Comparison of ENCODE assay signal across 20 cellular contexts in genomic region chr22:38244106-38244505, GRCh38. TPM values are rescaled to one million over a fixed set of nuclear protein-coding genes. Genes with fewer than 3 reads are reported as not detected.
DNase-seq lines count a peak whose midpoint lies in the region; ATAC-seq, FAIRE-seq and TF ChIP-seq lines count a peak whose summit lies in the region.
"Had no signal": no experiment of that assay in that cellular context is flagged by ENCODE, and none has a peak within 500 bp of the region (broad histone marks: within the 10 kb centered on the region; RNA-seq: fewer than 3 reads in every experiment).

No MANE protein-coding gene starts in this region.

- no peaks in the 10 kb centered on the region for H3K79me2 ChIP-seq in OCI-LY7 (ENCODE audit: insufficient read depth, low read depth, low read length)

- no peaks in the 10 kb centered on the region for H3K9me3 ChIP-seq in OCI-LY7 (ENCODE audit: low read length)
- H3K9me3 ChIP-seq in naive thymus-derived CD4-positive, alpha-beta T cell (ENCODE audit: control insufficient read depth in 2 of 3, low read length in 3 of 3) = no peaks in the 10 kb centered on the region
- H3K9me3 ChIP-seq: gastroesophageal sphincter, pancreas, SJSA1, thyroid gland had no signal

- ATAC-seq in naive thymus-derived CD4-positive, alpha-beta T cell = no peak
- ATAC-seq: gastroesophageal sphincter, pancreas, PC-3, sciatic nerve had no signal

- TF ChIP-seq CTCF in OCI-LY7 (conservative IDR thresholded peaks at IDR 0.05; ENCODE audit: low read length) = no peak
- TF ChIP-seq CTCF in epithelial cell of esophagus (IDR thresholded peaks at IDR 0.05; ENCODE audit: insufficient read depth, low read depth, low read length, missing control alignments) = no peak

- peaks cover 0 to 3% (median 0%) of the 10 kb centered on the region in 11 donors for H3K9me3 Mint-ChIP-seq in naive thymus-derived CD4-positive, alpha-beta T cell

- H3K4me3 ChIP-seq in OCI-LY7 (ENCODE audit: low read depth, low read length, poor library complexity, severe bottlenecking) (peak overlapping the region; percentile 32), epithelial cell of esophagus (ENCODE audit: low read length) (no peak overlapping the region)
- no peak overlapping the region for H3K4me3 ChIP-seq in naive thymus-derived CD4-positive, alpha-beta T cell (ENCODE audit: low read length)
- H3K4me3 ChIP-seq: gastroesophageal sphincter, pancreas, SJSA1, thyroid gland had no signal

- H3K4me3 Mint-ChIP-seq in naive thymus-derived CD4-positive, alpha-beta T cell = no peak overlapping the region

- H3K27ac ChIP-seq in OCI-LY7 (ENCODE audit: low read depth, low read length, poor library complexity, severe bottlenecking) (peak overlapping the region; percentile 70), temporal lobe (ENCODE audit: low read depth, low read length) (peak overlapping the region; percentile 69)
- no peak overlapping the region for H3K27ac ChIP-seq in naive thymus-derived CD4-positive, alpha-beta T cell (ENCODE audit: low read depth, low read length)
- H3K27ac ChIP-seq: pancreas, SJSA1, thyroid gland had no signal

- POLR2A ChIA-PET in OCI-LY7 (lab: Charles Lee) = interaction anchor here (0.6 to 1.2 kb wide), 2 partner anchors 13 to 27 kb away, joined by 3 read pairs; no protein-coding TSS in a partner anchor
- POLR2A ChIA-PET in naive thymus-derived CD4-positive, alpha-beta T cell (lab: Charles Lee) = interaction anchor here (1.1 kb wide), 1 partner anchor 12 kb away, joined by 3 read pairs; no protein-coding TSS in a partner anchor

- H3K27ac Mint-ChIP-seq in naive thymus-derived CD4-positive, alpha-beta T cell = no peak overlapping the region

- no TSS peak for BruUV-seq in OCI-LY7 (replicated peaks; lab: Mats Ljungman, UMichigan)

- no peaks in the 10 kb centered on the region for H3K27me3 Mint-ChIP-seq in naive thymus-derived CD4-positive, alpha-beta T cell

- H4K20me1 ChIP-seq in OCI-LY7 (ENCODE audit: insufficient read depth, low read length) = no peaks in the 10 kb centered on the region

- no peak overlapping the region for H2AFZ ChIP-seq in OCI-LY7 (ENCODE audit: low read length)

- no peaks in the 10 kb centered on the region for H3K9me2 ChIP-seq in OCI-LY7 (ENCODE audit: insufficient read depth, low read length)

- intact Hi-C loops in OCI-LY7 (cut with micrococcal nuclease; ENCODE audit: unreplicated experiment) = loop anchor here (1.0 to 5.0 kb wide), 2 partner anchors 29 to 42 kb away; partner anchors contain the start of genes MAFF and TMEM184B
- intact Hi-C loops in naive thymus-derived CD4-positive, alpha-beta T cell (cut with micrococcal nuclease) = no loop called here

- peak; percentile 68 for FAIRE-seq in GM18507 (lab: Jason Lieb, UNC)
- FAIRE-seq: kidney, pancreas had no signal

- peaks cover 5 to 30% (median 11%) of the 10 kb centered on the region in 5 donors for H3K36me3 Mint-ChIP-seq in naive thymus-derived CD4-positive, alpha-beta T cell

- H3K4me1 ChIP-seq in OCI-LY7 (ENCODE audit: insufficient read depth, low read length, poor library complexity, severe bottlenecking) = peaks cover 62% of the 10 kb centered on the region
- H3K4me1 ChIP-seq in naive thymus-derived CD4-positive, alpha-beta T cell (ENCODE audit: control insufficient read depth in 2 of 2, insufficient read depth in 2 of 2, low read length in 2 of 2) = no peaks in the 10 kb centered on the region

- no peaks in the 10 kb centered on the region for H3K27me3 ChIP-seq in naive thymus-derived CD4-positive, alpha-beta T cell (ENCODE audit: control insufficient read depth in 2 of 2, insufficient read depth in 2 of 2, low read length in 2 of 2)
- H3K27me3 ChIP-seq: gastroesophageal sphincter, pancreas, SJSA1, thyroid gland had no signal

- CTCF ChIA-PET in OCI-LY7 (lab: Charles Lee; ENCODE audit: unreplicated experiment) = no interaction called here
- CTCF ChIA-PET in naive thymus-derived CD4-positive, alpha-beta T cell (lab: Charles Lee) = no interaction called here

- DNase-seq in GM18507 (ENCODE audit: extremely low spot score, insufficient read length, low read depth) (no peak), OCI-LY7 (ENCODE audit: low spot score) (peak; percentile 75), epithelial cell of esophagus (ENCODE audit: low read depth) (peak; percentile 52), NAMALWA (ENCODE audit: low spot score) (no peak), ecto neural progenitor cell (ENCODE audit: low spot score) (no peak)
- no peak for DNase-seq in naive thymus-derived CD4-positive, alpha-beta T cell
- DNase-seq: activated CD4-positive, alpha-beta T cell treated with anti-CD3 and anti-CD28 coated beads, Interleukin-2, amount 50 U/mL, for 48 hours; activated naive CD4-positive, alpha-beta T cell; activated T-cell treated with anti-CD3 and anti-CD28 coated beads for 4 hours; AML-193; kidney; NCI-H748 treated with DMSO at 0.1 percent for 48 hours; pancreas; PC-3; stimulated activated CD4-positive, alpha-beta T cell treated with anti-CD3 and anti-CD28 coated beads, Interleukin-15, amount 100 ng/mL, for 24 hours; thyroid gland had no signal

- peaks cover 24% of the 10 kb centered on the region; the same call in 1 of the 2 replicates for H3K36me3 ChIP-seq in OCI-LY7 (ENCODE audit: insufficient read depth, low read length)
- peaks cover 0 to 61% (median 6%) of the 10 kb centered on the region in 3 experiments for H3K36me3 ChIP-seq in naive thymus-derived CD4-positive, alpha-beta T cell (ENCODE audit: control insufficient read depth in 2 of 3, insufficient read depth in 3 of 3, low read length in 3 of 3)

- peak overlapping the region; percentile 65 for H3K4me2 ChIP-seq in OCI-LY7 (ENCODE audit: low read length)

- H3K4me1 Mint-ChIP-seq in naive thymus-derived CD4-positive, alpha-beta T cell = peaks cover 0 to 8% (median 3%) of the 10 kb centered on the region in 7 donors

RNA-seq across cellular contexts. Expression of gene TMEM184B, which starts 28.7 kb away (rescaled TPM):
- total RNA-seq in OCI-LY7 (2014; rRNA removed; shearing (Covaris generic)) = 11.1 and 19.1 TPM in 2 replicates
- total RNA-seq in OCI-LY7 (2022) = 37.8 and 50.2 TPM in 2 replicates
- 9.3 TPM for total RNA-seq in temporal lobe
- 10 to 100 TPM; 26.9 to 41.3 (median 35.0) TPM for total RNA-seq in naive thymus-derived CD4-positive, alpha-beta T cell
- polyA plus RNA-seq in naive thymus-derived CD4-positive, alpha-beta T cell = 10 to 100 TPM in 1 of 2 donors, 1 to 10 TPM in 1; 9.0 to 19.5 TPM

RNA-seq across cellular contexts. Expression of gene MAFF, which starts 42.3 kb away (rescaled TPM):
- total RNA-seq in OCI-LY7 (2014; rRNA removed; shearing (Covaris generic)) = 3.8 and 5.7 TPM in 2 replicates
- total RNA-seq in OCI-LY7 (2022) (3.4 and 5.3 TPM in 2 replicates), temporal lobe (2.0 TPM)
- total RNA-seq in naive thymus-derived CD4-positive, alpha-beta T cell = 10 to 100 TPM in 2 of 5 experiments, 1 to 10 TPM in 3; 4.8 to 72.6 (median 5.5) TPM
- polyA plus RNA-seq in naive thymus-derived CD4-positive, alpha-beta T cell = 1 to 10 TPM; 1.6 to 2.3 TPM

Comparison
In these comparisons a context has a peak if more than half of its experiments do, and no peak if none do; other contexts are left out.
1. DNase-seq: peak in OCI-LY7 (single experiment) and epithelial cell of esophagus (single experiment); none in GM18507 (single experiment), naive thymus-derived CD4-positive, alpha-beta T cell (0 of 9), NAMALWA (single experiment) and ecto neural progenitor cell (single experiment).